In genomic region chr1:156103521-156103947, GRCh38 we compare ENCODE assay signal across 9 cellular contexts. TPM values are rescaled to one million over a fixed set of nuclear protein-coding genes. Genes with fewer than 3 reads are reported as not detected.
A peak's percentile ranks its signal among the peaks of the same experiment; 100 is the strongest.
DNase-seq lines count a peak whose midpoint lies in the region; ATAC-seq and TF ChIP-seq lines count a peak whose summit lies in the region.
"Had no signal": no experiment of that assay in that cellular context is flagged by ENCODE, and none has a peak within 500 bp of the region (broad histone marks: within the 10 kb centered on the region; RNA-seq: fewer than 3 reads in every experiment).

No MANE protein-coding gene starts in this region.

- no peaks in the 10 kb centered on the region for H3K27me3 ChIP-seq in HUES48 (ENCODE audit: control insufficient read depth, insufficient read depth, low read length)
- no peaks in the 10 kb centered on the region for H3K27me3 ChIP-seq in right cardiac atrium (ENCODE audit: control insufficient read depth, insufficient read depth)
- no peaks in the 10 kb centered on the region for H3K27me3 ChIP-seq in stomach

- no peaks in the 10 kb centered on the region for H3K36me3 ChIP-seq in HUES48 (ENCODE audit: control insufficient read depth, insufficient read depth, low read length)
- H3K36me3 ChIP-seq in stomach = no peaks in the 10 kb centered on the region

- TF ChIP-seq EP300 in stomach (IDR thresholded peaks at IDR 0.05) = no peak

- no peak overlapping the region for H3K9ac ChIP-seq in HUES48 (ENCODE audit: low read depth, low read length)

- H3K27ac ChIP-seq in HUES48 (ENCODE audit: low read depth, low read length) (peak overlapping the region; percentile 21), right cardiac atrium (ENCODE audit: low read length) (peak overlapping the region; percentile 94), stomach (peak overlapping the region; percentile 72 to 96 (median 93))

- intact Hi-C loops in right cardiac atrium (cut with DNase I) = no loop called here
- intact Hi-C loops in stomach (cut with DNase I; ENCODE audit: low total_unique reads) = no loop called here

- TF ChIP-seq POLR2A in stomach (IDR thresholded peaks at IDR 0.05) = no peak

- no peaks in the 10 kb centered on the region for H3K9me3 ChIP-seq in HUES48 (ENCODE audit: control insufficient read depth, insufficient read depth, low read length)
- no peaks in the 10 kb centered on the region for H3K9me3 ChIP-seq in right cardiac atrium (ENCODE audit: control insufficient read depth, low read length)
- no peaks in the 10 kb centered on the region for H3K9me3 ChIP-seq in stomach

- peak; percentile 3 to 23 for ATAC-seq in right cardiac atrium
- no peak for ATAC-seq in HG03520 (IDR thresholded peaks at IDR 0.05; ENCODE audit: unreplicated experiment)
- ATAC-seq in HG03108 (IDR thresholded peaks at IDR 0.05; ENCODE audit: unreplicated experiment) = no peak
- ATAC-seq: left lobe of liver had no signal

- TF ChIP-seq CTCF in stomach (IDR thresholded peaks at IDR 0.05) = no peak

- peaks cover 38% of the 10 kb centered on the region for H3K4me1 ChIP-seq in HUES48 (ENCODE audit: control insufficient read depth, insufficient read depth, low read length)
- H3K4me1 ChIP-seq in right cardiac atrium (ENCODE audit: control insufficient read depth, insufficient read depth, low read length) = peaks cover 44% of the 10 kb centered on the region
- peaks cover 40 to 83% (median 63%) of the 10 kb centered on the region in 4 donors for H3K4me1 ChIP-seq in stomach

- peak; percentile 33 for DNase-seq in activated naive CD4-positive, alpha-beta T cell treated with anti-CD3 and anti-CD28 coated beads, Interleukin-2, amount 50 U/mL, for 16 hours
- peak; percentile 76 to 83 (median 79) for DNase-seq in right cardiac atrium
- no peak for DNase-seq in stomach
- no peak for DNase-seq in NCI-H526 treated with DMSO at 0.1 percent for 48 hours (lab: John Stamatoyannopoulos, UW)
- no peak for DNase-seq in NCI-H774 (lab: John Stamatoyannopoulos, UW)

- WGBS in right cardiac atrium = 37% methylated on average over 9 of the region's 9 CpGs
- 34 to 60% (median 55%) methylated on average over 8 to 9 of the region's 9 CpGs for WGBS in stomach, 5 donors

- no peak overlapping the region for H3K4me3 ChIP-seq in HUES48 (ENCODE audit: low read depth, low read length)
- no peak overlapping the region for H3K4me3 ChIP-seq in right cardiac atrium (ENCODE audit: low read length)
- H3K4me3 ChIP-seq in stomach = peak overlapping the region in 1 of 4 donors; percentile 1

RNA-seq across cellular contexts. Expression of gene LMNA, which starts 11.0 kb away (rescaled TPM):
- total RNA-seq in right cardiac atrium (100 to 1,000 TPM; 238 to 451 (median 281) TPM), stomach (100 to 1,000 TPM in 4 of 5 donors, 10 to 100 TPM in 1; 53.1 to 630 (median 318) TPM)
- polyA plus RNA-seq in right cardiac atrium (247 TPM), stomach (100 to 1,000 TPM; 108 to 201 (median 132) TPM)

RNA-seq across cellular contexts. Expression of gene MEX3A, which starts 21.3 kb away (rescaled TPM):
- under 1 TPM; 0.17 to 0.33 (median 0.19) TPM for total RNA-seq in right cardiac atrium
- 0.25 TPM for polyA plus RNA-seq in right cardiac atrium
- 10 to 100 TPM in 1 of 5 donors, 1 to 10 TPM in 2, not detected in 2; 1.5 to 11.0 (median 1.6) TPM for total RNA-seq in stomach
- 1 to 10 TPM in 1 of 3 donors, under 1 TPM in 1, not detected in 1; 0.25 to 1.1 TPM for polyA plus RNA-seq in stomach

RNA-seq across cellular contexts. Expression of gene RAB25, which starts 42.6 kb away (rescaled TPM):
- total RNA-seq in right cardiac atrium (not detected), stomach (100 to 1,000 TPM in 3 of 5 donors, 10 to 100 TPM in 2; 36.7 to 249 (median 216) TPM)
- polyA plus RNA-seq in right cardiac atrium (0.07 TPM), stomach (100 to 1,000 TPM; 126 to 267 (median 168) TPM)

RNA-seq across cellular contexts. Expression of gene LAMTOR2, which starts 49.0 kb away (rescaled TPM):
- 10 to 100 TPM; 43.8 to 55.2 (median 51.5) TPM for total RNA-seq in right cardiac atrium
- 100 TPM for polyA plus RNA-seq in right cardiac atrium
- total RNA-seq in stomach = 10 to 100 TPM in 3 of 5 donors, 1 to 10 TPM in 1, not detected in 1; 7.0 to 40.6 (median 21.4) TPM
- 100 to 1,000 TPM; 123 to 170 (median 158) TPM for polyA plus RNA-seq in stomach

RNA-seq across cellular contexts. Expression of gene SEMA4A, which starts 49.9 kb away (rescaled TPM):
- total RNA-seq in right cardiac atrium = 1 to 10 TPM; 2.3 to 3.4 (median 2.7) TPM
- 3.7 TPM for polyA plus RNA-seq in right cardiac atrium
- 10 to 100 TPM in 2 of 5 donors, 1 to 10 TPM in 3; 2.6 to 23.3 (median 8.5) TPM for total RNA-seq in stomach
- 10 to 100 TPM in 1 of 3 donors, 1 to 10 TPM in 2; 4.1 to 13.9 (median 4.7) TPM for polyA plus RNA-seq in stomach

Comparison
In these comparisons a context has a peak if more than half of its experiments do, and no peak if none do; other contexts are left out.
1. H3K27ac ChIP-seq: peak in every context shown above with its lines; median percentile 94 in right cardiac atrium; 93 in stomach; 21 in HUES48.
2. DNase-seq: peak in activated naive CD4-positive, alpha-beta T cell treated with anti-CD3 and anti-CD28 coated beads, Interleukin-2, amount 50 U/mL, for 16 hours (single experiment) and right cardiac atrium (3 of 3); none in stomach (single experiment), NCI-H526 treated with DMSO at 0.1 percent for 48 hours (single experiment) and NCI-H774 (single experiment).
3. ATAC-seq: peak in right cardiac atrium (2 of 2); none in HG03520 (single experiment) and HG03108 (single experiment).
4. RNA of gene RAB25, which starts 42.6 kb away (total RNA-seq): 36.7 to 249 TPM in stomach; not detected in right cardiac atrium; every median in the first group is over 10 times any median in the second.